In genomic region chr11:86061483-86061882, GRCh38 we compare ENCODE assay signal across 14 cellular contexts. TPM values are rescaled to one million over a fixed set of nuclear protein-coding genes. Genes with fewer than 3 reads are reported as not detected.
DNase-seq lines count a peak whose midpoint lies in the region; ATAC-seq and TF ChIP-seq lines count a peak whose summit lies in the region.
"Had no signal": no experiment of that assay in that cellular context is flagged by ENCODE, and none has a peak within 500 bp of the region (broad histone marks: within the 10 kb centered on the region; RNA-seq: fewer than 3 reads in every experiment).

No MANE protein-coding gene starts in this region.

- H3K27me3 Mint-ChIP-seq in activated CD4-positive, alpha-beta T cell treated with anti-CD3 and anti-CD28 coated beads for 36 hours, result no peaks in the 10 kb centered on the region
- H3K27me3 Mint-ChIP-seq in T-helper 17 cell (no peaks in the 10 kb centered on the region), HFFc6 (ENCODE audit: insufficient read depth) (no peaks in the 10 kb centered on the region)
- no peaks in the 10 kb centered on the region for H3K27me3 Mint-ChIP-seq in stimulated activated memory B cell treated with anti-CD40 and anti-IgM and Interleukin-4, amounts not matched to agents 10 μg/mL and 1 μg/mL and 100 μg/mL, for 72 hours

- H3K4me3 ChIP-seq in dorsolateral prefrontal cortex, result peak overlapping the region in 27 of 59 donors; percentile 1 to 100 (median 86)
- H3K4me3 ChIP-seq: skin epidermis had no signal

- no peaks in the 10 kb centered on the region for H3K9me3 ChIP-seq in T-helper 17 cell (ENCODE audit: control insufficient read depth, low read length, poor library complexity, severe bottlenecking)
- H3K9me3 ChIP-seq: Caco-2, stomach had no signal

- no peak for ATAC-seq in activated CD4-positive, alpha-beta T cell treated with anti-CD3 and anti-CD28 coated beads for 36 hours
- ATAC-seq in T-helper 17 cell (no peak), HG02870 (IDR thresholded peaks at IDR 0.05; ENCODE audit: unreplicated experiment) (no peak), HG02642 (IDR thresholded peaks at IDR 0.05; ENCODE audit: poor library complexity, unreplicated experiment) (no peak)
- ATAC-seq in stimulated activated memory B cell treated with anti-CD40 and anti-IgM and Interleukin-4, amounts not matched to agents 10 μg/mL and 1 μg/mL and 100 μg/mL, for 72 hours, result no peak

- no peak for DNase-seq in activated CD4-positive, alpha-beta T cell treated with anti-CD3 and anti-CD28 coated beads for 36 hours
- no peak for DNase-seq in activated CD4-positive, alpha-beta T cell treated with anti-CD3 and anti-CD28 coated beads for 4 hours
- DNase-seq in T-helper 17 cell (no peak), dorsolateral prefrontal cortex (no peak), HFFc6 (no peak)
- DNase-seq: Caco-2, head of caudate nucleus, NCI-H1694, NCI-H510A, stomach had no signal

- peak overlapping the region; percentile 58 for H3K4me3 Mint-ChIP-seq in activated CD4-positive, alpha-beta T cell treated with anti-CD3 and anti-CD28 coated beads for 36 hours
- peak overlapping the region; percentile 72 for H3K4me3 Mint-ChIP-seq in T-helper 17 cell
- peak overlapping the region; percentile 53 for H3K4me3 Mint-ChIP-seq in stimulated activated memory B cell treated with anti-CD40 and anti-IgM and Interleukin-4, amounts not matched to agents 10 μg/mL and 1 μg/mL and 100 μg/mL, for 72 hours
- no peak overlapping the region for H3K4me3 Mint-ChIP-seq in HFFc6

- no peaks in the 10 kb centered on the region for H3K27me3 ChIP-seq in dorsolateral prefrontal cortex
- H3K27me3 ChIP-seq: stomach had no signal

- H3K9me3 Mint-ChIP-seq in activated CD4-positive, alpha-beta T cell treated with anti-CD3 and anti-CD28 coated beads for 36 hours (ENCODE audit: low read depth), result peaks cover 5% of the 10 kb centered on the region
- H3K9me3 Mint-ChIP-seq in stimulated activated memory B cell treated with anti-CD40 and anti-IgM and Interleukin-4, amounts not matched to agents 10 μg/mL and 1 μg/mL and 100 μg/mL, for 72 hours, result no peaks in the 10 kb centered on the region
- no peaks in the 10 kb centered on the region; the same call in 1 of the 2 replicates for H3K9me3 Mint-ChIP-seq in HFFc6

- peak overlapping the region; percentile 74 for H3K27ac Mint-ChIP-seq in activated CD4-positive, alpha-beta T cell treated with anti-CD3 and anti-CD28 coated beads for 36 hours
- H3K27ac Mint-ChIP-seq in T-helper 17 cell (peak overlapping the region; percentile 99), HFFc6 (no peak overlapping the region; the same call in 1 of the 2 replicates)
- H3K27ac Mint-ChIP-seq in stimulated activated memory B cell treated with anti-CD40 and anti-IgM and Interleukin-4, amounts not matched to agents 10 μg/mL and 1 μg/mL and 100 μg/mL, for 72 hours, result no peak overlapping the region

- TF ChIP-seq CTCF in dorsolateral prefrontal cortex (IDR thresholded peaks at IDR 0.05 in 54 of 56, conservative IDR thresholded peaks at IDR 0.05 in 2 of 56; ENCODE audit: low read depth in 1 of 56, partially characterized antibody in 56 of 56), result no peak
- no peak for TF ChIP-seq CTCF in HFFc6 (IDR thresholded peaks at IDR 0.05)

- H3K4me1 Mint-ChIP-seq in activated CD4-positive, alpha-beta T cell treated with anti-CD3 and anti-CD28 coated beads for 36 hours, result peaks cover 81% of the 10 kb centered on the region
- H3K4me1 Mint-ChIP-seq in T-helper 17 cell (peaks cover 53% of the 10 kb centered on the region), HFFc6 (ENCODE audit: low read depth) (peaks cover 95% of the 10 kb centered on the region)
- peaks cover 84% of the 10 kb centered on the region for H3K4me1 Mint-ChIP-seq in stimulated activated memory B cell treated with anti-CD40 and anti-IgM and Interleukin-4, amounts not matched to agents 10 μg/mL and 1 μg/mL and 100 μg/mL, for 72 hours

- POLR2A ChIA-PET in activated CD4-positive, alpha-beta T cell treated with anti-CD3 and anti-CD28 coated beads for 36 hours (lab: Charles Lee), result no interaction called here

- peaks cover 45% of the 10 kb centered on the region for H3K36me3 Mint-ChIP-seq in activated CD4-positive, alpha-beta T cell treated with anti-CD3 and anti-CD28 coated beads for 36 hours (ENCODE audit: low read depth)
- no peaks in the 10 kb centered on the region for H3K36me3 Mint-ChIP-seq in T-helper 17 cell (ENCODE audit: low read depth)
- H3K36me3 Mint-ChIP-seq in stimulated activated memory B cell treated with anti-CD40 and anti-IgM and Interleukin-4, amounts not matched to agents 10 μg/mL and 1 μg/mL and 100 μg/mL, for 72 hours, result peaks cover 30% of the 10 kb centered on the region
- H3K36me3 Mint-ChIP-seq in HFFc6 (ENCODE audit: low read depth), result peaks cover 29% of the 10 kb centered on the region

- CTCF ChIA-PET in activated CD4-positive, alpha-beta T cell treated with anti-CD3 and anti-CD28 coated beads for 36 hours (lab: Charles Lee), result interaction anchor here (0.7 to 1.7 kb wide), 4 partner anchors 21 to 389 kb away, joined by 3 to 5 read pairs (median 4); no protein-coding TSS in a partner anchor

- peak overlapping the region in 48 of 59 donors; percentile 2 to 99 (median 68) for H3K27ac ChIP-seq in dorsolateral prefrontal cortex

- intact Hi-C loops in activated CD4-positive, alpha-beta T cell treated with anti-CD3 and anti-CD28 coated beads for 36 hours (cut with DNase I, micrococcal nuclease), result loop anchor here in 1 of 2 experiments (10.0 kb wide), 1 partner anchor 397 kb away; the partner anchor contains the start of gene CREBZF
- intact Hi-C loops in dorsolateral prefrontal cortex (cut with DNase I), result loop anchor here (10.0 kb wide), 3 partner anchors 117 to 153 kb away; no protein-coding TSS in a partner anchor

RNA-seq across cellular contexts. Expression of gene PICALM, which starts 7.4 kb away (rescaled TPM):
- total RNA-seq in activated CD4-positive, alpha-beta T cell treated with anti-CD3 and anti-CD28 coated beads for 36 hours, result 10 to 100 TPM; 63.8 to 88.3 TPM
- total RNA-seq in T-helper 17 cell (100 to 1,000 TPM; 122 to 124 TPM), dorsolateral prefrontal cortex (100 to 1,000 TPM; 218 to 547 (median 291) TPM)
- total RNA-seq in HFFc6 (2021; fragmentation: NEBNext Ultra II Directional; extraction: Animal tissue kit (Norgen Biotek cat#: 25700)), result 100 to 1,000 TPM; 193 to 267 (median 244) TPM

Comparison
In these comparisons a context has a peak if more than half of its experiments do, and no peak if none do; other contexts are left out.
1. H3K27ac Mint-ChIP-seq: peak in activated CD4-positive, alpha-beta T cell treated with anti-CD3 and anti-CD28 coated beads for 36 hours (single experiment) and T-helper 17 cell (single experiment); none in stimulated activated memory B cell treated with anti-CD40 and anti-IgM and Interleukin-4, amounts not matched to agents 10 μg/mL and 1 μg/mL and 100 μg/mL, for 72 hours (single experiment) and HFFc6 (single experiment).